ENCODE assay signal across 14 cellular contexts in the genomic region with DNA sequence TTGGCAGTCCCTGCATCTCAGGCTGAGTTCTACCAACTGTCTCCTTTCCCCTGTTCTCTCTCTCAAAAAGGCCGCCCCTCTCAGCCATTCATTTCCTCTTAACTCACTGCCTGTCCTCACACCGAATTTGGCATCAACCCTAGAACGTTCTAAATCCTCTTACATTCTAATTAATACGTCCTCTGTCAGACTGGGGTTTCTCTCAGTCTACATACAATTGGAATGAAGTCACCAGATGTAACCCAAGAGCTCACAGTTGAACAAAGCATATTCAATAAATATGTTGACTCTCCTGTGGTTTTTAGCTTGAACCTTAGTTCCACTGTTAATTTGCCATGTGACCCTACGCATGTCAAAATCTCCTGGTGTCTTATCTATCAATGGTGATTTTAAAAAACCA.
DNase-seq lines count a peak whose midpoint lies in the region; ATAC-seq and TF ChIP-seq lines count a peak whose summit lies in the region.
"Had no signal": no experiment of that assay in that cellular context is flagged by ENCODE, and none has a peak within 500 bp of the region (broad histone marks: within the 10 kb centered on the region; RNA-seq: fewer than 3 reads in every experiment).

No MANE protein-coding gene starts in this region.

- H3K4me3 ChIP-seq in adipocyte (ENCODE audit: low read length) (no peak overlapping the region), fibroblast of the aortic adventitia (ENCODE audit: low read depth, low read length) (no peak overlapping the region), heart left ventricle (no peak overlapping the region)
- H3K4me3 ChIP-seq: upper lobe of right lung had no signal

- TF ChIP-seq CTCF in fibroblast of the aortic adventitia (IDR thresholded peaks at IDR 0.05; ENCODE audit: insufficient read depth, low read length) (no peak), heart left ventricle (IDR thresholded peaks at IDR 0.05) (no peak)

- H3K27me3 ChIP-seq in adipocyte (replicated peaks; ENCODE audit: control insufficient read depth, insufficient read depth, low read length) (peaks cover 2% of the 10 kb centered on the region), heart left ventricle (peaks cover 0 to 3% (median 0%) of the 10 kb centered on the region in 9 donors)
- H3K27me3 ChIP-seq: upper lobe of right lung had no signal

- no peak for TF ChIP-seq POLR2A in heart left ventricle (IDR thresholded peaks at IDR 0.05)

- no peak overlapping the region for H3K9ac ChIP-seq in adipocyte (ENCODE audit: low read length)

- DNase-seq in AG08395 (ENCODE audit: low spot score) (peak; percentile 23), HCEC 1CT (peak; percentile 55), adipocyte (ENCODE audit: low read depth) (peak; percentile 68), fibroblast of the aortic adventitia (ENCODE audit: low read depth) (peak; percentile 31), heart left ventricle (no peak), NCI-H524 (lab: John Stamatoyannopoulos, UW) (no peak)
- no peak for DNase-seq in central memory CD4-positive, alpha-beta T cell
- DNase-seq: activated CD4-positive, CD25-positive, alpha-beta regulatory T cell; amniotic stem cell; natural killer cell; NCI-H1694; NCI-H774; upper lobe of right lung had no signal

- WGBS in heart left ventricle, 4 donors: 63 to 77% (median 72%) methylated on average over 5 of the region's 5 CpGs

- no peaks in the 10 kb centered on the region for H3K4me1 ChIP-seq in adipocyte (ENCODE audit: control insufficient read depth, insufficient read depth, low read length)
- peaks cover 0 to 19% (median 0%) of the 10 kb centered on the region in 12 donors for H3K4me1 ChIP-seq in heart left ventricle

- H3K9me3 ChIP-seq in adipocyte (ENCODE audit: control insufficient read depth, low read length) (peaks cover 13% of the 10 kb centered on the region), heart left ventricle (peaks cover 0 to 16% (median 8%) of the 10 kb centered on the region in 12 donors)

- ATAC-seq in HG03432 (IDR thresholded peaks at IDR 0.05; ENCODE audit: unreplicated experiment): no peak
- ATAC-seq in heart left ventricle: no peak
- ATAC-seq: natural killer cell, upper lobe of right lung had no signal

- no peak overlapping the region for H3K27ac ChIP-seq in heart left ventricle
- H3K27ac ChIP-seq: upper lobe of right lung had no signal

- intact Hi-C loops in heart left ventricle (cut with DNase I): no loop called here

- no peaks in the 10 kb centered on the region for H3K36me3 ChIP-seq in adipocyte (ENCODE audit: control insufficient read depth, insufficient read depth, low read length, severe bottlenecking)
- no peaks in the 10 kb centered on the region for H3K36me3 ChIP-seq in heart left ventricle
- H3K36me3 ChIP-seq: upper lobe of right lung had no signal

Comparison
In these comparisons a context has a peak if more than half of its experiments do, and no peak if none do; other contexts are left out.
1. DNase-seq: peak in AG08395 (single experiment), HCEC 1CT (single experiment), adipocyte (single experiment) and fibroblast of the aortic adventitia (single experiment); none in heart left ventricle (0 of 5), NCI-H524 (0 of 2) and central memory CD4-positive, alpha-beta T cell (single experiment).